Comparison of ENCODE assay signal across 20 cellular contexts in the genomic region with DNA sequence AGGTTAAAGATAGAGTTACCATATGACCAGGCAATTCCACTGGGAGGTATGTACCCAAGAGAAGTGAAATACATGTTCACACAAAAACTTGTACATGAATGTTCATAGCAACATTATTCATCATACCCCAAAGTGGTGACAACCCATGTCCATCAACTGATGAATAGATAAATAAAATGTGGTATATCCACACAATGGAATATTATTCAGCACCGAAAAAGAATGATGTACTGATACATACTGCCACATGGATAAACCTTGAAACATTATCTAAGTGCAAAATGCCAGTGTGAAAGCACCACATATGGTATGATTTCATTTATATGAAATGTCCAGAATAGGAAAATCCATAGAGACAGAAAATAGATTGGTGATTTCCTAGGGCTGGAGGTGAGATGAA. TPM values are rescaled to one million over a fixed set of nuclear protein-coding genes. Genes with fewer than 3 reads are reported as not detected.
A peak's percentile ranks its signal among the peaks of the same experiment; 100 is the strongest.
DNase-seq lines count a peak whose midpoint lies in the region; ATAC-seq, FAIRE-seq and TF ChIP-seq lines count a peak whose summit lies in the region.
"Had no signal": no experiment of that assay in that cellular context is flagged by ENCODE, and none has a peak within 500 bp of the region (broad histone marks: within the 10 kb centered on the region; RNA-seq: fewer than 3 reads in every experiment).

No MANE protein-coding gene starts in this region.

- H3K27ac ChIP-seq in SK-N-SH (ENCODE audit: low read depth in 2 of 2, low read length in 1 of 2) (no peak overlapping the region), K562 (ENCODE audit: extremely low read depth, low read depth, low read length) (no peak overlapping the region)
- H3K27ac ChIP-seq: 22Rv1; A549; BLaER1 treated with 17β-estradiol and CSF1 and Interleukin-3, amounts not matched to agents 10 nM and 100 nM; C4-2B had no signal

- H3K9me1 ChIP-seq in K562 (ENCODE audit: control insufficient read depth, insufficient read depth, low read length): no peaks in the 10 kb centered on the region

- WGBS in SK-N-SH (ENCODE audit: low lambda C conversion rate): 26% methylated on average over 1 of the region's 1 CpG
- 0% methylated on average over 1 of the region's 1 CpG for WGBS in K562 (ENCODE audit: insufficient coverage, low coverage, missing lambda C conversion rate)

- H3K4me1 ChIP-seq in SK-N-SH (ENCODE audit: control insufficient read depth in 1 of 2, insufficient read depth in 2 of 2, low read depth in 1 of 2, low read length in 1 of 2): no peaks in the 10 kb centered on the region
- H3K4me1 ChIP-seq in K562 (replicated peaks in 1 of 2; ENCODE audit: control insufficient read depth in 2 of 2, insufficient read depth in 2 of 2, low read length in 2 of 2): no peaks in the 10 kb centered on the region
- H3K4me1 ChIP-seq: A549; BLaER1 treated with 17β-estradiol and CSF1 and Interleukin-3, amounts not matched to agents 10 nM and 100 nM; Caco-2 had no signal

- ATAC-seq in SK-N-SH treated with all-trans-retinoic acid at 6 μM for 48 hours: no peak
- ATAC-seq in K562: no peak
- ATAC-seq: A549; CD8-positive, alpha-beta T cell had no signal

- TF ChIP-seq CTCF in SK-N-SH (IDR thresholded peaks at IDR 0.05): no peak
- TF ChIP-seq CTCF in K562 (IDR thresholded peaks at IDR 0.05 in 2 of 3, conservative IDR thresholded peaks at IDR 0.05 in 1 of 3; ENCODE audit: insufficient read depth in 2 of 3, low read depth in 1 of 3, low read length in 3 of 3): no peak

- POLR2A ChIA-PET in SK-N-SH (lab: Yijun Ruan, JAX): no interaction called here
- POLR2A ChIA-PET in K562 (lab: Yijun Ruan, JAX): interaction anchor here (0.7 kb wide), 1 partner anchor 280 kb away, joined by 3 read pairs; no protein-coding TSS in a partner anchor

- no peaks in the 10 kb centered on the region for H3K79me2 ChIP-seq in SK-N-SH (ENCODE audit: insufficient read depth)
- H3K79me2 ChIP-seq in K562 (ENCODE audit: control insufficient read depth, insufficient read depth, low read length): no peaks in the 10 kb centered on the region

- H2AFZ ChIP-seq in SK-N-SH (ENCODE audit: low read depth): no peak overlapping the region
- H2AFZ ChIP-seq in K562 (ENCODE audit: low read depth, low read length): no peak overlapping the region

- H3K9me3 ChIP-seq in SK-N-SH (no peaks in the 10 kb centered on the region), K562 (replicated peaks; ENCODE audit: control insufficient read depth, insufficient read depth, low read depth, low read length) (no peaks in the 10 kb centered on the region)
- H3K9me3 ChIP-seq: A549, Caco-2 had no signal

- no peak for TF ChIP-seq RAD21 in SK-N-SH (IDR thresholded peaks at IDR 0.05; ENCODE audit: low read length)
- TF ChIP-seq RAD21 in K562 (CRISPR knock-in tag; conservative IDR thresholded peaks at IDR 0.05 in 1 of 2, IDR thresholded peaks at IDR 0.05 in 1 of 2): no peak

- intact Hi-C loops in K562 (cut with micrococcal nuclease): loop anchor here (5.0 kb wide), 2 partner anchors 53 to 423 kb away; a partner anchor contains a TSS

- H3K4me2 ChIP-seq in SK-N-SH (no peak overlapping the region), K562 (ENCODE audit: insufficient read depth, low read length) (no peak overlapping the region)
- H3K4me2 ChIP-seq: A549; BLaER1 treated with 17β-estradiol and CSF1 and Interleukin-3, amounts not matched to agents 10 nM and 100 nM had no signal

- no TSS peak for BruUV-seq in K562 (replicated peaks; lab: Mats Ljungman, UMichigan)

- CTCF ChIA-PET in SK-N-SH (lab: Yijun Ruan, JAX): interaction anchor here (0.6 to 2.5 kb wide), 5 partner anchors 12 to 54 kb away, joined by 3 to 9 read pairs (median 7); a partner anchor contains a TSS
- CTCF ChIA-PET in K562 (lab: Yijun Ruan, JAX; ENCODE audit: low intra/inter-chr PET ratio): interaction anchor here (3.0 kb wide), 1 partner anchor 171 kb away, joined by 24 read pairs; no protein-coding TSS in a partner anchor

- DNase-seq in SK-N-SH: no peak
- DNase-seq in K562 (ENCODE audit: extremely low read depth in 1 of 4, low spot score in 3 of 4): no peak
- DNase-seq in stimulated activated naive CD4-positive, alpha-beta T cell treated with Interleukin-2 at 50 U/mL for 16 hours (lab: John Stamatoyannopoulos, UW): no peak
- DNase-seq in occipital lobe (lab: John Stamatoyannopoulos, UW): no peak
- DNase-seq: AML-193; Caco-2; Calu3; CD4-positive, alpha-beta T cell; CD8-positive, alpha-beta T cell; DMS79 treated with DMSO at 0.1 percent for 48 hours; GF-D8 had no signal

- TF ChIP-seq EP300 in SK-N-SH (IDR thresholded peaks at IDR 0.05; ENCODE audit: borderline replicate concordance in 1 of 2, low read depth in 1 of 2, low read length in 1 of 2) (no peak), K562 (IDR thresholded peaks at IDR 0.05; ENCODE audit: low read length) (no peak)

- H3K9ac ChIP-seq in SK-N-SH: no peak overlapping the region
- no peak overlapping the region for H3K9ac ChIP-seq in K562 (ENCODE audit: insufficient read depth in 1 of 2, low read depth in 2 of 2, low read length in 2 of 2)
- H3K9ac ChIP-seq: BLaER1 treated with 17β-estradiol and CSF1 and Interleukin-3, amounts not matched to agents 10 nM and 100 nM had no signal

- TF ChIP-seq POLR2A in K562 (conservative IDR thresholded peaks at IDR 0.05): no peak

- in situ Hi-C loops in K562 (cut with MboI): no loop called here

- H4K20me1 ChIP-seq in SK-N-SH (ENCODE audit: insufficient read depth) (no peaks in the 10 kb centered on the region), K562 (replicated peaks; ENCODE audit: control insufficient read depth, insufficient read depth, low read length) (no peaks in the 10 kb centered on the region)
- H4K20me1 ChIP-seq: BLaER1 treated with 17β-estradiol and CSF1 and Interleukin-3, amounts not matched to agents 10 nM and 100 nM had no signal

- H3F3A ChIP-seq in SK-N-SH (replicated peaks; ENCODE audit: insufficient read depth): no peaks in the 10 kb centered on the region

- no peaks in the 10 kb centered on the region for H3K36me3 ChIP-seq in SK-N-SH (replicated peaks in 1 of 2; ENCODE audit: control insufficient read depth in 1 of 2, insufficient read depth in 2 of 2, low read length in 1 of 2)
- H3K36me3 ChIP-seq in K562 (ENCODE audit: control insufficient read depth, insufficient read depth, low read length): no peaks in the 10 kb centered on the region
- H3K36me3 ChIP-seq: BLaER1 treated with 17β-estradiol and CSF1 and Interleukin-3, amounts not matched to agents 10 nM and 100 nM had no signal

- H3K4me3 ChIP-seq in SK-N-SH (ENCODE audit: low read depth in 2 of 2, low read length in 1 of 2) (no peak overlapping the region), K562 (no peak overlapping the region)
- H3K4me3 ChIP-seq: A549; BLaER1 treated with 17β-estradiol and CSF1 and Interleukin-3, amounts not matched to agents 10 nM and 100 nM had no signal

- no peaks in the 10 kb centered on the region for H3K9me2 ChIP-seq in SK-N-SH

- FAIRE-seq in K562 (lab: Jason Lieb, UNC): no peak
- FAIRE-seq: A549, D721Med, G401.6, GM12891, GM19239 had no signal

- H3K27me3 ChIP-seq in SK-N-SH (ENCODE audit: insufficient read depth) (no peaks in the 10 kb centered on the region), K562 (ENCODE audit: control insufficient read depth in 2 of 2, insufficient read depth in 2 of 2, low read length in 2 of 2) (peaks cover 4 to 6% of the 10 kb centered on the region in 2 experiments; a peak in 4 of 5 replicates)
- H3K27me3 ChIP-seq: BLaER1 treated with 17β-estradiol and CSF1 and Interleukin-3, amounts not matched to agents 10 nM and 100 nM had no signal

TF ChIP-seq in SK-N-SH treated with all-trans-retinoic acid at 6 μM for 48 hours, 23 proteins besides CTCF, POLR2A, EP300 and RAD21:
- no peak for TF ChIP-seq BACH2 (CRISPR knock-in tag; IDR thresholded peaks at IDR 0.05; ENCODE audit: borderline replicate concordance)
- TF ChIP-seq CSDC2 (CRISPR knock-in tag; IDR thresholded peaks at IDR 0.05): no peak
- TF ChIP-seq ZFP3 (CRISPR knock-in tag; IDR thresholded peaks at IDR 0.05): no peak
- TF ChIP-seq ZNF8 (CRISPR knock-in tag; IDR thresholded peaks at IDR 0.05): peak; percentile 92

TF ChIP-seq in SK-N-SH, 30 proteins besides CTCF, POLR2A, EP300 and RAD21:
- TF ChIP-seq EZH2phosphoT487 (IDR thresholded peaks at IDR 0.05; ENCODE audit: borderline replicate concordance, low read depth): no peak
- no peak for TF ChIP-seq FOXJ3 (CRISPR knock-in tag; IDR thresholded peaks at IDR 0.05)
- TF ChIP-seq POLR2AphosphoS5 (IDR thresholded peaks at IDR 0.05; ENCODE audit: low read depth, low read length): no peak
- TF ChIP-seq TEAD4 (IDR thresholded peaks at IDR 0.05; ENCODE audit: borderline replicate concordance, insufficient read depth): no peak
- no peak for TF ChIP-seq GABPA (IDR thresholded peaks at IDR 0.05; ENCODE audit: low read depth)

TF ChIP-seq in K562, 482 proteins besides CTCF, POLR2A, EP300 and RAD21 (continues in another document):
- no peak for TF ChIP-seq PYGO2 (tag; IDR thresholded peaks at IDR 0.05)

RNA-seq across cellular contexts. Expression of a gene that starts 53.4 kb away (rescaled TPM):
- polyA plus RNA-seq in SK-N-SH (2012; rRNA removed) (9.4 and 11.6 TPM in 2 replicates), K562 (2011; rRNA removed) (59.6 and 72.0 TPM in 2 replicates), K562 (2014; fragmentation: Illumina TruSeq; extraction: Trizol) (45.1 and 50.3 TPM in 2 replicates), K562 (2014; fragmentation: Nextera tagmentation; extraction: Ambion mirVana) (10 to 100 TPM; 16.4 to 17.4 TPM), K562 (2014; rRNA removed) (48.7 and 53.8 TPM in 2 replicates)
- 5.7 and 6.7 TPM in 2 replicates for polyA plus RNA-seq in SK-N-SH (2012; cell fraction: cytosol; rRNA removed)
- polyA plus RNA-seq in SK-N-SH (2012; cell fraction: nucleus; rRNA removed): 27.7 and 55.9 TPM in 2 replicates
- 56.8 and 279 TPM in 2 replicates for total RNA-seq in K562 (2011; cell fraction: chromatin; rRNA removed; ENCODE audit: low replicate concordance)
- 27.0 and 48.0 TPM in 2 replicates for total RNA-seq in K562 (2011; cell fraction: nucleolus; rRNA removed)
- total RNA-seq in K562 (2011; cell fraction: nucleoplasm; rRNA removed): 80.9 and 120 TPM in 2 replicates
- total RNA-seq in K562 (2014; rRNA removed) (49.3 and 56.3 TPM in 2 replicates), K562 (2014; rRNA removed; fragmentation: Illumina TruSeq; extraction: Trizol) (67.9 and 76.8 TPM in 2 replicates), K562 (2015; rRNA removed; fragmentation: Illumina TruSeq; extraction: Trizol) (65.2 and 73.7 TPM in 2 replicates), K562 (2021) (52.6 and 58.7 TPM in 2 replicates), occipital lobe (85.2 TPM)
- polyA plus RNA-seq in K562 (2011; cell fraction: cytosol; rRNA removed): 5.9 and 12.1 TPM in 2 replicates
- polyA plus RNA-seq in K562 (2011; cell fraction: nucleus; rRNA removed): 192 and 235 TPM in 2 replicates
- 28.0 and 41.4 TPM in 2 replicates for polyA plus RNA-seq in K562 (2012)
- polyA minus RNA-seq in K562 (2011; rRNA and poly(A)+ RNA removed): 70.0 and 79.9 TPM in 2 replicates
- 16.4 and 23.8 TPM in 2 replicates for polyA minus RNA-seq in K562 (2011; cell fraction: cytosol; rRNA and poly(A)+ RNA removed)
- polyA minus RNA-seq in K562 (2011; cell fraction: nucleus; rRNA and poly(A)+ RNA removed): 102 and 171 TPM in 2 replicates
